Comparison of ENCODE assay signal across 8 cellular contexts in genomic region chr19:1874554-1875185, GRCh38. TPM values are rescaled to one million over a fixed set of nuclear protein-coding genes. Genes with fewer than 3 reads are reported as not detected.
DNase-seq lines count a peak whose midpoint lies in the region; ATAC-seq, FAIRE-seq and TF ChIP-seq lines count a peak whose summit lies in the region.

No MANE protein-coding gene starts in this region.

- H3K27ac ChIP-seq in CD4-positive, alpha-beta T cell (ENCODE audit: low read depth, low read length) = peak overlapping the region; percentile 93
- peak overlapping the region; percentile 79 for H3K27ac ChIP-seq in HepG2 (ENCODE audit: extremely low read length, insufficient read depth, low read length)

- peak overlapping the region; percentile 99 for H3K4me3 ChIP-seq in LNCaP clone FGC (ENCODE audit: low read depth, low read length)
- peak overlapping the region; percentile 86 for H3K4me3 ChIP-seq in astrocyte of the spinal cord (ENCODE audit: low read depth, low read length)
- peak overlapping the region; percentile 68 to 99 (median 94) for H3K4me3 ChIP-seq in HepG2 (replicated peaks in 1 of 3; ENCODE audit: insufficient read depth in 1 of 3, low read depth in 2 of 3, low read length in 3 of 3)

- FAIRE-seq in HepG2 (lab: Jason Lieb, UNC) = peak; percentile 52

- WGBS in HepG2 (ENCODE audit: low lambda C conversion rate) = 8% methylated on average over 13 of the region's 16 CpGs

- peak overlapping the region; percentile 91 for H3K4me3 Mint-ChIP-seq in CD4-positive, alpha-beta T cell
- H3K4me3 Mint-ChIP-seq in type B pancreatic cell = peak overlapping the region; percentile 98

- CTCF ChIA-PET in CD4-positive, alpha-beta T cell (lab: Charles Lee) = interaction anchor here (0.8 to 2.7 kb wide), 4 partner anchors 10 to 56 kb away, joined by 3 to 23 read pairs (median 3); partner anchors contain the start of genes ADAT3 and SCAMP4
- CTCF ChIA-PET in HepG2 (lab: Yijun Ruan, JAX; ENCODE audit: low intra/inter-chr PET ratio, low total read pairs) = no interaction called here

- peaks cover 6% of the 10 kb centered on the region; the same call in 1 of the 2 replicates for H4K20me1 ChIP-seq in HepG2 (ENCODE audit: insufficient read depth, low read length)

- TF ChIP-seq POLR2A in HepG2 (IDR thresholded peaks at IDR 0.05; ENCODE audit: insufficient read depth in 1 of 2, low read depth in 2 of 2, low read length in 2 of 2) = no peak

- peak overlapping the region; percentile 91 for H3K27ac Mint-ChIP-seq in CD4-positive, alpha-beta T cell
- peak overlapping the region; percentile 89 for H3K27ac Mint-ChIP-seq in type B pancreatic cell

- peaks cover 20% of the 10 kb centered on the region for H3K4me1 Mint-ChIP-seq in CD4-positive, alpha-beta T cell (ENCODE audit: low read depth)
- H3K4me1 Mint-ChIP-seq in type B pancreatic cell (ENCODE audit: unreplicated experiment) = peaks cover 16% of the 10 kb centered on the region

- no peaks in the 10 kb centered on the region for H3K27me3 ChIP-seq in CD4-positive, alpha-beta T cell (ENCODE audit: control insufficient read depth, insufficient read depth, low read length)
- H3K27me3 ChIP-seq in HepG2 (ENCODE audit: control insufficient read depth in 1 of 2, insufficient read depth in 2 of 2, low read length in 2 of 2) = no peaks in the 10 kb centered on the region

- intact Hi-C loops in CD4-positive, alpha-beta T cell (cut with DNase I, micrococcal nuclease) = loop anchor here (1.0 to 2.0 kb wide), 3 partner anchors 8 to 30 kb away; partner anchors contain the start of genes ADAT3 (in 1 of the 2) and SCAMP4 (in 1 of the 2)
- intact Hi-C loops in HepG2 (cut with micrococcal nuclease; ENCODE audit: unreplicated experiment) = no loop called here

- H3K36me3 Mint-ChIP-seq in CD4-positive, alpha-beta T cell (ENCODE audit: low read depth) = peaks cover 32% of the 10 kb centered on the region
- no peaks in the 10 kb centered on the region for H3K36me3 Mint-ChIP-seq in type B pancreatic cell

- H2AFZ ChIP-seq in HepG2 (ENCODE audit: low read length) = no peak overlapping the region

- POLR2A ChIA-PET in CD4-positive, alpha-beta T cell (lab: Charles Lee) = interaction anchor here (0.6 to 3.4 kb wide), 10 partner anchors 9 to 1103 kb away, joined by 3 to 41 read pairs (median 4); partner anchors contain the start of genes ADAT3, SCAMP4 and TLE6
- POLR2A ChIA-PET in HepG2 (lab: Yijun Ruan, JAX) = interaction anchor here (0.6 to 2.1 kb wide), 4 partner anchors 8 to 23 kb away, joined by 3 to 13 read pairs (median 8); no protein-coding TSS in a partner anchor

- H3K27me3 Mint-ChIP-seq in CD4-positive, alpha-beta T cell = no peaks in the 10 kb centered on the region
- H3K27me3 Mint-ChIP-seq in type B pancreatic cell = no peaks in the 10 kb centered on the region

- no TSS peak for BruUV-seq in HepG2 (replicated peaks; lab: Mats Ljungman, UMichigan)

- TF ChIP-seq CTCF in CD4-positive, alpha-beta T cell (IDR thresholded peaks at IDR 0.05) = no peak
- TF ChIP-seq CTCF in LNCaP clone FGC (IDR thresholded peaks at IDR 0.05; ENCODE audit: control insufficient read depth, extremely low read depth, insufficient read depth) (no peak), astrocyte of the spinal cord (IDR thresholded peaks at IDR 0.05; ENCODE audit: low read depth, low read length) (no peak), HepG2 (CRISPR knock-in tag; IDR thresholded peaks at IDR 0.05) (no peak), type B pancreatic cell (conservative IDR thresholded peaks at IDR 0.05) (no peak)

- peak overlapping the region; percentile 91 for H3K9ac ChIP-seq in HepG2 (ENCODE audit: insufficient read depth, low read depth, low read length)

- H3K4me2 ChIP-seq in HepG2 (ENCODE audit: low read depth, low read length) = peak overlapping the region; percentile 97

- in situ Hi-C loops in astrocyte of the spinal cord (cut with HindIII; ENCODE audit: low sequenced_read_pairs) = no loop called here
- in situ Hi-C loops in HepG2 (cut with HindIII; ENCODE audit: extremely low pct_ligation_motif_present, low pct_unique_long_range_greater_than_20kb) = no loop called here

- TF ChIP-seq RAD21 in HepG2 (CRISPR knock-in tag; IDR thresholded peaks at IDR 0.05) = no peak

- no peak for TF ChIP-seq EP300 in HepG2 (IDR thresholded peaks at IDR 0.05; ENCODE audit: low read depth in 2 of 2, low read length in 2 of 2)
- no peak for TF ChIP-seq EP300 in HepG2 (CRISPR knock-in tag; IDR thresholded peaks at IDR 0.05; ENCODE audit: borderline replicate concordance)

- no peaks in the 10 kb centered on the region for H3K9me3 ChIP-seq in CD4-positive, alpha-beta T cell (ENCODE audit: control insufficient read depth, low read length)
- no peaks in the 10 kb centered on the region for H3K9me3 ChIP-seq in HepG2 (ENCODE audit: low read length)

- H3K9me3 Mint-ChIP-seq in CD4-positive, alpha-beta T cell = no peaks in the 10 kb centered on the region
- H3K9me3 Mint-ChIP-seq in type B pancreatic cell = no peaks in the 10 kb centered on the region

- peaks cover 56% of the 10 kb centered on the region for H3K4me1 ChIP-seq in HepG2 (ENCODE audit: insufficient read depth, low read length)

- DNase-seq in CD4-positive, alpha-beta T cell = peak in 1 of 10 experiments; percentile 37
- DNase-seq in LNCaP clone FGC (ENCODE audit: low read depth) = no peak
- no peak for DNase-seq in astrocyte of the spinal cord (ENCODE audit: low read depth, low spot score)
- no peak for DNase-seq in HepG2 (ENCODE audit: low spot score)
- DNase-seq in type B pancreatic cell (ENCODE audit: extremely low spot score, unreplicated experiment) = no peak
- no peak for DNase-seq in mucosa of gallbladder (ENCODE audit: low spot score)

- peak; percentile 58 for ATAC-seq in CD4-positive, alpha-beta T cell (ENCODE audit: poor library complexity)
- ATAC-seq in HepG2 (no peak), GM21576 (IDR thresholded peaks at IDR 0.05; ENCODE audit: unreplicated experiment) (no peak), GM21360 (IDR thresholded peaks at IDR 0.05; ENCODE audit: unreplicated experiment) (no peak)

- peaks cover 0 to 2% of the 10 kb centered on the region in 2 experiments; a peak in 2 of 5 replicates for H3K36me3 ChIP-seq in HepG2 (replicated peaks in 1 of 2; ENCODE audit: control insufficient read depth in 1 of 2, insufficient read depth in 2 of 2, low read length in 2 of 2)

- H3K79me2 ChIP-seq in HepG2 (ENCODE audit: insufficient read depth, low read length) = peaks cover 32% of the 10 kb centered on the region

RNA-seq across cellular contexts. Expression of gene ABHD17A, which starts 10.6 kb away (rescaled TPM):
- 100 to 1,000 TPM; 156 to 172 TPM for total RNA-seq in CD4-positive, alpha-beta T cell
- 27.9 and 40.8 TPM in 2 replicates for total RNA-seq in HepG2 (2016; rRNA removed; fragmentation: Illumina TruSeq; extraction: Trizol)
- total RNA-seq in HepG2 (2016; cell fraction: cytosol; rRNA removed; fragmentation: Illumina TruSeq; extraction: Trizol; ENCODE audit: low read depth) = 52.2 and 64.4 TPM in 2 replicates
- 24.0 and 37.3 TPM in 2 replicates for total RNA-seq in HepG2 (2016; cell fraction: insoluble cytoplasmic fraction; rRNA removed; fragmentation: Illumina TruSeq; extraction: Trizol)
- total RNA-seq in HepG2 (2016; cell fraction: membrane; rRNA removed; fragmentation: Illumina TruSeq; extraction: Trizol) = 65.2 and 82.2 TPM in 2 replicates
- total RNA-seq in HepG2 (2016; cell fraction: nucleus; rRNA removed; fragmentation: Illumina TruSeq; extraction: Trizol) = 17.1 and 19.3 TPM in 2 replicates
- polyA plus RNA-seq in HepG2 (2011; rRNA removed) = 27.7 and 44.6 TPM in 2 replicates
- 25.9 and 53.1 TPM in 2 replicates for polyA plus RNA-seq in HepG2 (2011; cell fraction: cytosol; rRNA removed)
- polyA plus RNA-seq in HepG2 (2011; cell fraction: nucleus; rRNA removed) = 72.5 and 83.8 TPM in 2 replicates
- polyA plus RNA-seq in HepG2 (2012) = 11.9 and 16.2 TPM in 2 replicates
- polyA plus RNA-seq in HepG2 (2016; cell fraction: cytosol; fragmentation: Illumina TruSeq; extraction: Trizol; ENCODE audit: low read depth) = 51.0 and 62.5 TPM in 2 replicates
- polyA plus RNA-seq in HepG2 (2016; cell fraction: insoluble cytoplasmic fraction; fragmentation: Illumina TruSeq; extraction: Trizol; ENCODE audit: low read depth) = 25.3 and 27.0 TPM in 2 replicates
- polyA plus RNA-seq in HepG2 (2016; cell fraction: membrane; fragmentation: Illumina TruSeq; extraction: Trizol; ENCODE audit: low read depth) = 54.6 and 60.4 TPM in 2 replicates
- 38.7 and 42.0 TPM in 2 replicates for polyA plus RNA-seq in HepG2 (2016; cell fraction: nucleus; fragmentation: Illumina TruSeq; extraction: Trizol; ENCODE audit: insufficient read depth, low read depth)
- 15.0 and 50.9 TPM in 2 replicates for polyA minus RNA-seq in HepG2 (2011; rRNA and poly(A)+ RNA removed; ENCODE audit: low replicate concordance)
- 17.2 and 18.0 TPM in 2 replicates for polyA minus RNA-seq in HepG2 (2011; cell fraction: cytosol; rRNA and poly(A)+ RNA removed)
- polyA minus RNA-seq in HepG2 (2011; cell fraction: nucleus; rRNA and poly(A)+ RNA removed) = 5.7 and 5.8 TPM in 2 replicates
- 60.4 and 62.0 TPM in 2 replicates for total RNA-seq in type B pancreatic cell (ENCODE audit: low replicate concordance)
- 85.2 TPM for total RNA-seq in mucosa of gallbladder

RNA-seq across cellular contexts. Expression of gene KLF16, which starts 11.3 kb away (rescaled TPM):
- 10 to 100 TPM; 83.8 to 89.2 TPM for total RNA-seq in CD4-positive, alpha-beta T cell
- total RNA-seq in HepG2 (2016; rRNA removed; fragmentation: Illumina TruSeq; extraction: Trizol) (6.2 and 6.7 TPM in 2 replicates), type B pancreatic cell (ENCODE audit: low replicate concordance) (17.9 and 18.1 TPM in 2 replicates), mucosa of gallbladder (23.2 TPM)
- 2.1 and 2.2 TPM in 2 replicates for total RNA-seq in HepG2 (2016; cell fraction: cytosol; rRNA removed; fragmentation: Illumina TruSeq; extraction: Trizol; ENCODE audit: low read depth)
- 5.5 and 5.9 TPM in 2 replicates for total RNA-seq in HepG2 (2016; cell fraction: insoluble cytoplasmic fraction; rRNA removed; fragmentation: Illumina TruSeq; extraction: Trizol)
- total RNA-seq in HepG2 (2016; cell fraction: membrane; rRNA removed; fragmentation: Illumina TruSeq; extraction: Trizol) = 8.3 and 8.9 TPM in 2 replicates
- 4.0 and 4.8 TPM in 2 replicates for total RNA-seq in HepG2 (2016; cell fraction: nucleus; rRNA removed; fragmentation: Illumina TruSeq; extraction: Trizol)
- 3.5 and 4.7 TPM in 2 replicates for polyA plus RNA-seq in HepG2 (2011; rRNA removed)
- 3.7 and 7.0 TPM in 2 replicates for polyA plus RNA-seq in HepG2 (2011; cell fraction: cytosol; rRNA removed)
- 16.7 and 31.9 TPM in 2 replicates for polyA plus RNA-seq in HepG2 (2011; cell fraction: nucleus; rRNA removed)
- polyA plus RNA-seq in HepG2 (2012) = 8.3 and 9.4 TPM in 2 replicates
- polyA plus RNA-seq in HepG2 (2016; cell fraction: cytosol; fragmentation: Illumina TruSeq; extraction: Trizol; ENCODE audit: low read depth) = 3.2 and 3.4 TPM in 2 replicates
- 12.0 and 14.3 TPM in 2 replicates for polyA plus RNA-seq in HepG2 (2016; cell fraction: insoluble cytoplasmic fraction; fragmentation: Illumina TruSeq; extraction: Trizol; ENCODE audit: low read depth)
- 8.9 and 9.3 TPM in 2 replicates for polyA plus RNA-seq in HepG2 (2016; cell fraction: membrane; fragmentation: Illumina TruSeq; extraction: Trizol; ENCODE audit: low read depth)
- polyA plus RNA-seq in HepG2 (2016; cell fraction: nucleus; fragmentation: Illumina TruSeq; extraction: Trizol; ENCODE audit: insufficient read depth, low read depth) = 11.4 and 12.0 TPM in 2 replicates
- polyA minus RNA-seq in HepG2 (2011; rRNA and poly(A)+ RNA removed; ENCODE audit: low replicate concordance) = 3.1 and 9.7 TPM in 2 replicates
- 8.9 and 15.3 TPM in 2 replicates for polyA minus RNA-seq in HepG2 (2011; cell fraction: cytosol; rRNA and poly(A)+ RNA removed)
- polyA minus RNA-seq in HepG2 (2011; cell fraction: nucleus; rRNA and poly(A)+ RNA removed) = 2.1 and 2.2 TPM in 2 replicates

RNA-seq across cellular contexts. Expression of gene REXO1, which starts 26.4 kb away (rescaled TPM):
- total RNA-seq in CD4-positive, alpha-beta T cell = 100 to 1,000 TPM; 106 to 114 TPM
- total RNA-seq in HepG2 (2016; rRNA removed; fragmentation: Illumina TruSeq; extraction: Trizol) (3.0 and 5.0 TPM in 2 replicates), type B pancreatic cell (ENCODE audit: low replicate concordance) (36.4 and 37.9 TPM in 2 replicates), mucosa of gallbladder (39.2 TPM)
- 1.1 and 3.2 TPM in 2 replicates for total RNA-seq in HepG2 (2016; cell fraction: cytosol; rRNA removed; fragmentation: Illumina TruSeq; extraction: Trizol; ENCODE audit: low read depth)
- total RNA-seq in HepG2 (2016; cell fraction: insoluble cytoplasmic fraction; rRNA removed; fragmentation: Illumina TruSeq; extraction: Trizol) = 4.1 and 5.2 TPM in 2 replicates
- total RNA-seq in HepG2 (2016; cell fraction: membrane; rRNA removed; fragmentation: Illumina TruSeq; extraction: Trizol) = 3.9 and 4.2 TPM in 2 replicates
- 6.0 and 7.6 TPM in 2 replicates for total RNA-seq in HepG2 (2016; cell fraction: nucleus; rRNA removed; fragmentation: Illumina TruSeq; extraction: Trizol)
- polyA plus RNA-seq in HepG2 (2011; rRNA removed) = 11.2 and 13.0 TPM in 2 replicates
- polyA plus RNA-seq in HepG2 (2011; cell fraction: cytosol; rRNA removed) = 8.7 and 9.8 TPM in 2 replicates
- polyA plus RNA-seq in HepG2 (2011; cell fraction: nucleus; rRNA removed) = 91.1 and 123 TPM in 2 replicates
- 13.8 and 15.4 TPM in 2 replicates for polyA plus RNA-seq in HepG2 (2012)
- 1.7 and 1.8 TPM in 2 replicates for polyA plus RNA-seq in HepG2 (2016; cell fraction: cytosol; fragmentation: Illumina TruSeq; extraction: Trizol; ENCODE audit: low read depth)
- 7.3 and 10.0 TPM in 2 replicates for polyA plus RNA-seq in HepG2 (2016; cell fraction: insoluble cytoplasmic fraction; fragmentation: Illumina TruSeq; extraction: Trizol; ENCODE audit: low read depth)
- 5.1 and 5.3 TPM in 2 replicates for polyA plus RNA-seq in HepG2 (2016; cell fraction: membrane; fragmentation: Illumina TruSeq; extraction: Trizol; ENCODE audit: low read depth)
- polyA plus RNA-seq in HepG2 (2016; cell fraction: nucleus; fragmentation: Illumina TruSeq; extraction: Trizol; ENCODE audit: insufficient read depth, low read depth) = 39.5 and 44.1 TPM in 2 replicates
- 16.3 and 19.1 TPM in 2 replicates for polyA minus RNA-seq in HepG2 (2011; rRNA and poly(A)+ RNA removed; ENCODE audit: low replicate concordance)
- 5.5 and 7.7 TPM in 2 replicates for polyA minus RNA-seq in HepG2 (2011; cell fraction: cytosol; rRNA and poly(A)+ RNA removed)
- 9.3 and 10.8 TPM in 2 replicates for polyA minus RNA-seq in HepG2 (2011; cell fraction: nucleus; rRNA and poly(A)+ RNA removed)

RNA-seq across cellular contexts. Expression of gene ADAT3, which starts 30.5 kb away (rescaled TPM):
- total RNA-seq in CD4-positive, alpha-beta T cell = 1 to 10 TPM; 7.9 to 8.2 TPM
- 2.0 and 3.5 TPM in 2 replicates for total RNA-seq in HepG2 (2016; rRNA removed; fragmentation: Illumina TruSeq; extraction: Trizol)
- 0.79 and 0.81 TPM in 2 replicates for total RNA-seq in HepG2 (2016; cell fraction: cytosol; rRNA removed; fragmentation: Illumina TruSeq; extraction: Trizol; ENCODE audit: low read depth)
- 1.7 and 3.1 TPM in 2 replicates for total RNA-seq in HepG2 (2016; cell fraction: insoluble cytoplasmic fraction; rRNA removed; fragmentation: Illumina TruSeq; extraction: Trizol)
- 1.7 and 2.1 TPM in 2 replicates for total RNA-seq in HepG2 (2016; cell fraction: membrane; rRNA removed; fragmentation: Illumina TruSeq; extraction: Trizol)
- 1.5 and 1.9 TPM in 2 replicates for total RNA-seq in HepG2 (2016; cell fraction: nucleus; rRNA removed; fragmentation: Illumina TruSeq; extraction: Trizol)
- polyA plus RNA-seq in HepG2 (2011; rRNA removed) = 0.95 and 1.4 TPM in 2 replicates
- polyA plus RNA-seq in HepG2 (2011; cell fraction: cytosol; rRNA removed) = 0.94 and 1.7 TPM in 2 replicates
- polyA plus RNA-seq in HepG2 (2011; cell fraction: nucleus; rRNA removed) = 6.4 and 7.8 TPM in 2 replicates
- polyA plus RNA-seq in HepG2 (2012) = 1.3 and 1.7 TPM in 2 replicates
- polyA plus RNA-seq in HepG2 (2016; cell fraction: cytosol; fragmentation: Illumina TruSeq; extraction: Trizol; ENCODE audit: low read depth) = 0.68 TPM in 2 replicates
- 2.8 and 3.5 TPM in 2 replicates for polyA plus RNA-seq in HepG2 (2016; cell fraction: insoluble cytoplasmic fraction; fragmentation: Illumina TruSeq; extraction: Trizol; ENCODE audit: low read depth)
- 1.1 and 1.4 TPM in 2 replicates for polyA plus RNA-seq in HepG2 (2016; cell fraction: membrane; fragmentation: Illumina TruSeq; extraction: Trizol; ENCODE audit: low read depth)
- polyA plus RNA-seq in HepG2 (2016; cell fraction: nucleus; fragmentation: Illumina TruSeq; extraction: Trizol; ENCODE audit: insufficient read depth, low read depth) = 5.0 and 6.1 TPM in 2 replicates
- 2.1 and 3.8 TPM in 2 replicates for polyA minus RNA-seq in HepG2 (2011; rRNA and poly(A)+ RNA removed; ENCODE audit: low replicate concordance)
- 1.3 and 1.6 TPM in 2 replicates for polyA minus RNA-seq in HepG2 (2011; cell fraction: cytosol; rRNA and poly(A)+ RNA removed)
- polyA minus RNA-seq in HepG2 (2011; cell fraction: nucleus; rRNA and poly(A)+ RNA removed) = 2.3 and 2.6 TPM in 2 replicates
- 12.1 and 13.9 TPM in 2 replicates for total RNA-seq in type B pancreatic cell (ENCODE audit: low replicate concordance)
- total RNA-seq in mucosa of gallbladder = 10.6 TPM

RNA-seq across cellular contexts. Expression of gene SCAMP4, which starts 30.5 kb away (rescaled TPM):
- total RNA-seq in CD4-positive, alpha-beta T cell = 10 to 100 TPM; 12.7 to 15.4 TPM
- 10.8 and 13.7 TPM in 2 replicates for total RNA-seq in HepG2 (2016; rRNA removed; fragmentation: Illumina TruSeq; extraction: Trizol)
- 4.4 and 5.1 TPM in 2 replicates for total RNA-seq in HepG2 (2016; cell fraction: cytosol; rRNA removed; fragmentation: Illumina TruSeq; extraction: Trizol; ENCODE audit: low read depth)
- 9.1 and 12.6 TPM in 2 replicates for total RNA-seq in HepG2 (2016; cell fraction: insoluble cytoplasmic fraction; rRNA removed; fragmentation: Illumina TruSeq; extraction: Trizol)
- total RNA-seq in HepG2 (2016; cell fraction: membrane; rRNA removed; fragmentation: Illumina TruSeq; extraction: Trizol) = 10.1 and 10.7 TPM in 2 replicates
- 24.2 and 31.8 TPM in 2 replicates for total RNA-seq in HepG2 (2016; cell fraction: nucleus; rRNA removed; fragmentation: Illumina TruSeq; extraction: Trizol)
- polyA plus RNA-seq in HepG2 (2011; rRNA removed) = 10.7 and 12.8 TPM in 2 replicates
- polyA plus RNA-seq in HepG2 (2011; cell fraction: cytosol; rRNA removed) = 7.6 and 8.7 TPM in 2 replicates
- polyA plus RNA-seq in HepG2 (2011; cell fraction: nucleus; rRNA removed) = 43.5 and 55.3 TPM in 2 replicates
- polyA plus RNA-seq in HepG2 (2012) = 21.8 and 32.2 TPM in 2 replicates
- polyA plus RNA-seq in HepG2 (2016; cell fraction: cytosol; fragmentation: Illumina TruSeq; extraction: Trizol; ENCODE audit: low read depth) = 5.1 and 6.4 TPM in 2 replicates
- polyA plus RNA-seq in HepG2 (2016; cell fraction: insoluble cytoplasmic fraction; fragmentation: Illumina TruSeq; extraction: Trizol; ENCODE audit: low read depth) = 10.3 and 13.4 TPM in 2 replicates
- 11.5 and 11.6 TPM in 2 replicates for polyA plus RNA-seq in HepG2 (2016; cell fraction: membrane; fragmentation: Illumina TruSeq; extraction: Trizol; ENCODE audit: low read depth)
- polyA plus RNA-seq in HepG2 (2016; cell fraction: nucleus; fragmentation: Illumina TruSeq; extraction: Trizol; ENCODE audit: insufficient read depth, low read depth) = 69.4 and 71.5 TPM in 2 replicates
- 14.8 and 32.0 TPM in 2 replicates for polyA minus RNA-seq in HepG2 (2011; rRNA and poly(A)+ RNA removed; ENCODE audit: low replicate concordance)
- polyA minus RNA-seq in HepG2 (2011; cell fraction: cytosol; rRNA and poly(A)+ RNA removed) = 35.3 TPM in 2 replicates
- polyA minus RNA-seq in HepG2 (2011; cell fraction: nucleus; rRNA and poly(A)+ RNA removed) = 13.2 and 15.5 TPM in 2 replicates
- 76.9 and 90.6 TPM in 2 replicates for total RNA-seq in type B pancreatic cell (ENCODE audit: low replicate concordance)
- 89.3 TPM for total RNA-seq in mucosa of gallbladder
